ENCODE assay signal across 20 cellular contexts in the genomic region with DNA sequence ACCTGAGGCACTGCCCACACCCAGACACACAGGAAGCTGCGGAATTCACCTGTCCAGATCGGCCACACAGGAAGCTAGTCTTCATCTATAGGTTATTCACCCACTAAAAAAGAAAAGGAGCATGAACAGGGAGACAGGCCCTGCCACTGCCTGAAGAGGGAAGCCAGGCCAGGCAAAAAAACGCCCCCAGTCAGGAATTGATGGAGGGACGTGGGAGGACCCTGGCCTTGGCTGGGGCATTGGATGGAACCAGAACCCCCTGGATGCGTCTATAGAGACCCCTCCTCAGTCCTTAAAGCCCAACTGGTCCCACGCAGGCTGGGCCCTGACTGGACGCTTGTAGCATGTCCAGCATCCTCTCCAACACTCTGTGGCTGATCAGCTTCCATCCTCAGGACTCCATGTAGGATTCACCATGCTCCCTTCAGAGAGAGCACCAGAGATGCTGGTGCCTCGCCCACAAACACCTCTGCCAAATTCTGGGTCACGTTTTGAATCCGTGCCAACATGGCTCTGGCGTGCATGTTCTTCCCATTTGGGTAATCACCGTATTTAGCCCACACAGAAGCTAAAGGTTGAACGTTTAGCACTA.
"Had no signal": no experiment of that assay in that cellular context is flagged by ENCODE, and none has a peak within 500 bp of the region (broad histone marks: within the 10 kb centered on the region; RNA-seq: fewer than 3 reads in every experiment).

No MANE protein-coding gene starts in this region.

- H3K27ac Mint-ChIP-seq: effector memory CD8-positive, alpha-beta T cell; memory B cell; natural killer cell treated with Interleukin-12 subunit alpha and Interleukin-12 subunit beta and Interleukin-15 and Interleukin-18, amount 100 ng/mL, for 72 hours; neural progenitor cell had no signal

- ATAC-seq: effector memory CD8-positive, alpha-beta T cell; gastroesophageal sphincter; lower lobe of right lung; psoas muscle had no signal

- H3K9ac ChIP-seq: neural progenitor cell, parathyroid adenoma had no signal

- H3K4me3 Mint-ChIP-seq: effector memory CD8-positive, alpha-beta T cell; memory B cell; natural killer cell treated with Interleukin-12 subunit alpha and Interleukin-12 subunit beta and Interleukin-15 and Interleukin-18, amount 100 ng/mL, for 72 hours; neural progenitor cell had no signal

- DNase-seq: effector memory CD8-positive, alpha-beta T cell; esophagus squamous epithelium; foreskin fibroblast; glutamatergic neuron; left ventricle myocardium inferior; lower lobe of right lung; midbrain; occipital lobe; psoas muscle; retina; small intestine; stimulated activated CD4-positive, alpha-beta T cell treated with anti-CD3 and anti-CD28 coated beads, Interleukin-12 subunit alpha, Interleukin-12 subunit beta, amount 100 ng/mL, for 4 hours; stimulated activated naive CD4-positive, alpha-beta T cell; trophoblast cell; uterus had no signal

- H3K27ac ChIP-seq: esophagus squamous epithelium, gastroesophageal sphincter, left ventricle myocardium inferior, lower lobe of right lung, neural progenitor cell, parathyroid adenoma, psoas muscle, uterus had no signal

- H3K27me3 ChIP-seq: neural progenitor cell, uterus had no signal

- H3K4me1 ChIP-seq: esophagus squamous epithelium, gastroesophageal sphincter, left ventricle myocardium inferior, lower lobe of right lung, neural progenitor cell, parathyroid adenoma, psoas muscle, uterus had no signal

- H3K9me3 Mint-ChIP-seq: natural killer cell treated with Interleukin-12 subunit alpha and Interleukin-12 subunit beta and Interleukin-15 and Interleukin-18, amount 100 ng/mL, for 72 hours had no signal

- H3K4me1 Mint-ChIP-seq: memory B cell had no signal

- H3K9me3 ChIP-seq: esophagus squamous epithelium, lower lobe of right lung, psoas muscle, uterus had no signal

- H3K36me3 ChIP-seq: esophagus squamous epithelium, gastroesophageal sphincter, left ventricle myocardium inferior, lower lobe of right lung, neural progenitor cell, uterus had no signal

- H3K36me3 Mint-ChIP-seq: memory B cell; natural killer cell treated with Interleukin-12 subunit alpha and Interleukin-12 subunit beta and Interleukin-15 and Interleukin-18, amount 100 ng/mL, for 72 hours; neural progenitor cell had no signal

- H3K27me3 Mint-ChIP-seq: effector memory CD8-positive, alpha-beta T cell; memory B cell had no signal

- H3K4me3 ChIP-seq: esophagus squamous epithelium, gastroesophageal sphincter, left ventricle myocardium inferior, lower lobe of right lung, neural progenitor cell, psoas muscle, uterus had no signal
